In the genomic region with DNA sequence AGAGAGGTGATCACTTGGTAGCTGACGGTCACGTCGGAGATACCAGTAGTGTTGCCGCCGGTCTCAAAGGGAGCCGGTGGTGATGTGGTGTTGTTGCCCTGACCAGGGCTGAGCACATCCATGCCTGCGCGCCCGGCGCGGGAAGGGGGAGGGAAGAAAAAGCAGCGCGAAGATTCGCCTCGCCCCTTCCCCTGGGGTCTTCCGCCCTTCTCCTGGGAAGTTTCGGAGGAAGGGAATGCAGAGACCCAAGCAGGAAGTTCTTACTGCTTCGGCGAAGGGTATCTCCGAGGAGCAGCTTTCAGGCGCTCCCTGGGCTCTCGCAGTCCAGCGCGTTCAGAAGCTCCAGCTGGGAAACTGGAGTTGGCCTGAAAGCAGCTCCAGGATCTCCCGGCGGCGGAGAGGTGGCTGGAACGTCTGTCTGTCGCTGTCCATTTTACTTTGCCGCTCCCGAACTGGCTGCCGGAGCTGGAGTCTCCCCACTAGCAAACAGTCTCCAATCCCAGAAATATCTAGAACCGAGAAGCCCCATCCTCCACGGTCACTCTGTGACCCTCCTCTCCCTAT, we compare ENCODE assay signal across 21 cellular contexts. TPM values are rescaled to one million over a fixed set of nuclear protein-coding genes. Genes with fewer than 3 reads are reported as not detected.
DNase-seq lines count a peak whose midpoint lies in the region; ATAC-seq and TF ChIP-seq lines count a peak whose summit lies in the region.
"Had no signal": no experiment of that assay in that cellular context is flagged by ENCODE, and none has a peak within 500 bp of the region (broad histone marks: within the 10 kb centered on the region; RNA-seq: fewer than 3 reads in every experiment).

No MANE protein-coding gene starts in this region.

- ATAC-seq in upper lobe of right lung, result peak; percentile 21
- no peak for ATAC-seq in HG03460 (IDR thresholded peaks at IDR 0.05; ENCODE audit: unreplicated experiment)
- ATAC-seq in HG03565 (IDR thresholded peaks at IDR 0.05; ENCODE audit: unreplicated experiment), result no peak
- ATAC-seq: HCT116, PC-3 had no signal

- H3K27me3 Mint-ChIP-seq in brain, result peaks cover 60% of the 10 kb centered on the region

- H3K27me3 ChIP-seq in upper lobe of right lung, result peaks cover 37% of the 10 kb centered on the region

- DNase-seq in NCI-H510A treated with DMSO at 0.1 percent for 48 hours (lab: John Stamatoyannopoulos, UW), result peak; percentile 10
- no peak for DNase-seq in NCI-H510A (lab: John Stamatoyannopoulos, UW)
- DNase-seq in left kidney (ENCODE audit: low read depth, low spot score), result peak; percentile 72
- DNase-seq in upper lobe of right lung, result peak; percentile 43
- DNase-seq in C1 segment of cervical spinal cord (lab: John Stamatoyannopoulos, UW), result no peak
- DNase-seq: activated gamma-delta T cell treated with Interleukin-2 at 50 U/mL for 16 hours; CD4-positive, alpha-beta T cell; NCI-H1092 treated with DMSO at 0.1 percent for 48 hours; nucleus accumbens; PC-3; stimulated activated naive CD4-positive, alpha-beta T cell; SW 1271 had no signal

- H3K4me1 Mint-ChIP-seq in brain, result peaks cover 26% of the 10 kb centered on the region
- H3K4me1 Mint-ChIP-seq: IgD-negative memory B cell had no signal

- H3K4me3 Mint-ChIP-seq in brain, result peak overlapping the region; percentile 67 to 84 (median 81)
- H3K4me3 Mint-ChIP-seq: CD4-positive, alpha-beta T cell; IgD-negative memory B cell had no signal

- no peak overlapping the region for H3K27ac ChIP-seq in upper lobe of right lung
- H3K27ac ChIP-seq: A549, skin epidermis, VCaP had no signal

- peaks cover 0 to 8% (median 3%) of the 10 kb centered on the region in 5 experiments for H3K9me3 Mint-ChIP-seq in brain

- H3K36me3 Mint-ChIP-seq in brain, result no peaks in the 10 kb centered on the region
- H3K36me3 Mint-ChIP-seq: IgD-negative memory B cell had no signal

- H3K36me3 ChIP-seq in upper lobe of right lung, result no peaks in the 10 kb centered on the region

- no peaks in the 10 kb centered on the region for H3K9me3 ChIP-seq in upper lobe of right lung
- H3K9me3 ChIP-seq: A549 had no signal

- TF ChIP-seq CTCF in brain (conservative IDR thresholded peaks at IDR 0.05) (no peak), upper lobe of right lung (IDR thresholded peaks at IDR 0.05) (no peak)

- H3K27ac Mint-ChIP-seq in brain, result no peak overlapping the region
- H3K27ac Mint-ChIP-seq: CD4-positive, alpha-beta T cell had no signal

- H3K4me1 ChIP-seq in upper lobe of right lung, result no peaks in the 10 kb centered on the region
- H3K4me1 ChIP-seq: A549 had no signal

- intact Hi-C loops in upper lobe of right lung (cut with DNase I), result no loop called here

- H3K4me3 ChIP-seq in upper lobe of right lung, result no peak overlapping the region
- H3K4me3 ChIP-seq: A549, skin epidermis had no signal

RNA-seq across cellular contexts. Expression of a gene that starts 0.6 kb away (rescaled TPM):
- polyA plus RNA-seq in brain (ENCODE audit: insufficient read depth, low read depth, low replicate concordance), result 0.24 TPM
- total RNA-seq in upper lobe of right lung, result not detected
- total RNA-seq: astrocyte; CD4-positive, alpha-beta T cell; PC-3 had no signal
- polyA plus RNA-seq: A549, IgD-negative memory B cell had no signal

Comparison
In these comparisons a context has a peak if more than half of its experiments do, and no peak if none do; other contexts are left out.
1. DNase-seq: peak in NCI-H510A treated with DMSO at 0.1 percent for 48 hours (single experiment), left kidney (single experiment) and upper lobe of right lung (single experiment); none in NCI-H510A (single experiment) and C1 segment of cervical spinal cord (0 of 14).